34 cellular contexts compared by ENCODE assay signal in the genomic region with DNA sequence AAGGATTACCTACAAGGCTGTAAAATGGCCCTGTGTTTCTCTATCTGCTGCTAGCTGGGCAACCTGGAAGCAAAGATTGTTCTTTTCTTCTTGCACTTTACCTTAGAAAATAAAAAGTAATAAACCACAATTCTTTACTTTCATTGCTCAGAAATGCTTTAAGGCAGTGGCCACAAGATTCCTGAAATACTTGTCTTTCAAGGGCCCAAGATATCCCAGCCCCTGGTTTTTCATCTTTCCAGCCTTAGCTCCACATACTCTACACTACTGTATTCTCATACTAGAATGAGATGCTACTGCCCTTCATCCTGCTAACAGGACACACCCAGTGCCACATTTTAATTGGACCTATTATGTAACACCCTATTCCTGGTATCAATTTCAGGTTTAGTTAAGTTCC.
"Had no signal": no experiment of that assay in that cellular context is flagged by ENCODE, and none has a peak within 500 bp of the region (broad histone marks: within the 10 kb centered on the region; RNA-seq: fewer than 3 reads in every experiment).

No MANE protein-coding gene starts in this region.

- H3K36me3 ChIP-seq: adrenal gland, brain microvascular endothelial cell had no signal

- H3K36me3 Mint-ChIP-seq: activated naive CD8-positive, alpha-beta T cell; WTC11 had no signal

- H3K4me1 ChIP-seq: adrenal gland had no signal

- DNase-seq: activated CD4-positive, alpha-beta memory T cell treated with anti-CD3 and anti-CD28 coated beads, Interleukin-2, amount 10 ng/mL, durations not matched to agents 7 days and 5 days; activated CD4-positive, alpha-beta T cell treated with anti-CD3 and anti-CD28 coated beads for 1 hour; activated CD4-positive, alpha-beta T cell treated with anti-CD3 and anti-CD28 coated beads for 4 hours; activated CD4-positive, alpha-beta T cell treated with anti-CD3 and anti-CD28 coated beads, Interleukin-2, amount 10 ng/mL, durations not matched to agents 7 days and 5 days; activated CD4-positive, alpha-beta T cell treated with anti-CD3 and anti-CD28 coated beads, Interleukin-2, amount 50 U/mL, for 4 hours; activated CD8-positive, alpha-beta memory T cell treated with anti-CD3 and anti-CD28 coated beads, Interleukin-2, amount 50 U/mL, for 48 hours; activated effector memory CD4-positive, alpha-beta T cell treated with Interleukin-2 at 50 U/mL for 16 hours; activated gamma-delta T cell treated with Interleukin-2 at 50 U/mL for 16 hours; activated naive CD4-positive, alpha-beta T cell treated with anti-CD3 and anti-CD28 coated beads, Interleukin-2, amount 50 U/mL, for 16 hours; activated naive CD4-positive, alpha-beta T cell treated with Interleukin-2 at 50 U/mL for 16 hours; activated naive CD8-positive, alpha-beta T cell treated with anti-CD3 and anti-CD28 coated beads, Interleukin-2, amount 50 U/mL, for 24 hours; activated T-cell treated with anti-CD3 and anti-CD28 coated beads for 4 hours; activated T-cell treated with anti-CD3 and anti-CD28 coated beads, Interleukin-2, amount 50 U/mL, for 24 hours; activated T-cell treated with anti-CD3 and anti-CD28 coated beads, Interleukin-2, amount 50 U/mL, for 72 hours; adrenal gland; amygdala; aorta; brain microvascular endothelial cell; effector CD8-positive, alpha-beta T cell; foreskin fibroblast; head of caudate nucleus; T-helper 2 cell had no signal

- H3K9me3 Mint-ChIP-seq: activated CD4-positive, alpha-beta memory T cell treated with anti-CD3 and anti-CD28 coated beads, Interleukin-2, amount 10 ng/mL, durations not matched to agents 7 days and 5 days; activated CD4-positive, alpha-beta T cell treated with anti-CD3 and anti-CD28 coated beads, Interleukin-2, amount 10 ng/mL, durations not matched to agents 7 days and 5 days; activated naive CD8-positive, alpha-beta T cell treated with anti-CD3 and anti-CD28 coated beads, Interleukin-2, amount 50 U/mL, for 24 hours; activated T-cell treated with anti-CD3 and anti-CD28 coated beads, Interleukin-2, amount 50 U/mL, for 24 hours; activated T-cell treated with anti-CD3 and anti-CD28 coated beads, Interleukin-2, amount 50 U/mL, for 72 hours; activated T-helper 17 cell treated with anti-CD3 and anti-CD28 coated beads, Interleukin-2, amount 50 U/mL, for 72 hours; central memory CD8-positive, alpha-beta T cell; WTC11 had no signal

- H3K4me3 Mint-ChIP-seq: activated CD4-positive, alpha-beta memory T cell treated with anti-CD3 and anti-CD28 coated beads, Interleukin-2, amount 10 ng/mL, durations not matched to agents 7 days and 5 days; activated CD4-positive, alpha-beta T cell treated with anti-CD3 and anti-CD28 coated beads, Interleukin-2, amount 10 ng/mL, durations not matched to agents 7 days and 5 days; activated naive CD8-positive, alpha-beta T cell; activated naive CD8-positive, alpha-beta T cell treated with anti-CD3 and anti-CD28 coated beads, Interleukin-2, amount 50 U/mL, for 24 hours; activated T-cell treated with anti-CD3 and anti-CD28 coated beads, Interleukin-2, amount 50 U/mL, for 24 hours; activated T-cell treated with anti-CD3 and anti-CD28 coated beads, Interleukin-2, amount 50 U/mL, for 72 hours; activated T-helper 17 cell treated with anti-CD3 and anti-CD28 coated beads, Interleukin-2, amount 50 U/mL, for 72 hours; central memory CD8-positive, alpha-beta T cell; WTC11 had no signal

- H3K27ac Mint-ChIP-seq: activated CD4-positive, alpha-beta memory T cell treated with anti-CD3 and anti-CD28 coated beads, Interleukin-2, amount 10 ng/mL, durations not matched to agents 7 days and 5 days; activated CD4-positive, alpha-beta T cell treated with anti-CD3 and anti-CD28 coated beads, Interleukin-2, amount 10 ng/mL, durations not matched to agents 7 days and 5 days; activated naive CD8-positive, alpha-beta T cell; activated naive CD8-positive, alpha-beta T cell treated with anti-CD3 and anti-CD28 coated beads, Interleukin-2, amount 50 U/mL, for 24 hours; activated T-cell treated with anti-CD3 and anti-CD28 coated beads, Interleukin-2, amount 50 U/mL, for 24 hours; activated T-cell treated with anti-CD3 and anti-CD28 coated beads, Interleukin-2, amount 50 U/mL, for 72 hours; activated T-helper 17 cell treated with anti-CD3 and anti-CD28 coated beads, Interleukin-2, amount 50 U/mL, for 72 hours; WTC11 had no signal

- H3K4me1 Mint-ChIP-seq: activated CD4-positive, alpha-beta memory T cell treated with anti-CD3 and anti-CD28 coated beads, Interleukin-2, amount 10 ng/mL, durations not matched to agents 7 days and 5 days; activated CD4-positive, alpha-beta T cell treated with anti-CD3 and anti-CD28 coated beads, Interleukin-2, amount 10 ng/mL, durations not matched to agents 7 days and 5 days; activated naive CD8-positive, alpha-beta T cell treated with anti-CD3 and anti-CD28 coated beads, Interleukin-2, amount 50 U/mL, for 24 hours; activated T-helper 17 cell treated with anti-CD3 and anti-CD28 coated beads, Interleukin-2, amount 50 U/mL, for 72 hours; central memory CD8-positive, alpha-beta T cell had no signal

- H3K27ac ChIP-seq: adrenal gland, brain microvascular endothelial cell, epithelial cell of prostate, VCaP had no signal

- FAIRE-seq: bronchial epithelial cell, colon, endometrium, endothelial cell of umbilical vein, frontal cortex, TTC549 had no signal

- H3K9me3 ChIP-seq: adrenal gland had no signal

- H3K27me3 ChIP-seq: adrenal gland, brain microvascular endothelial cell had no signal

- H3K4me3 ChIP-seq: adrenal gland had no signal
